ENCODE assay signal across 10 cellular contexts in the genomic region with DNA sequence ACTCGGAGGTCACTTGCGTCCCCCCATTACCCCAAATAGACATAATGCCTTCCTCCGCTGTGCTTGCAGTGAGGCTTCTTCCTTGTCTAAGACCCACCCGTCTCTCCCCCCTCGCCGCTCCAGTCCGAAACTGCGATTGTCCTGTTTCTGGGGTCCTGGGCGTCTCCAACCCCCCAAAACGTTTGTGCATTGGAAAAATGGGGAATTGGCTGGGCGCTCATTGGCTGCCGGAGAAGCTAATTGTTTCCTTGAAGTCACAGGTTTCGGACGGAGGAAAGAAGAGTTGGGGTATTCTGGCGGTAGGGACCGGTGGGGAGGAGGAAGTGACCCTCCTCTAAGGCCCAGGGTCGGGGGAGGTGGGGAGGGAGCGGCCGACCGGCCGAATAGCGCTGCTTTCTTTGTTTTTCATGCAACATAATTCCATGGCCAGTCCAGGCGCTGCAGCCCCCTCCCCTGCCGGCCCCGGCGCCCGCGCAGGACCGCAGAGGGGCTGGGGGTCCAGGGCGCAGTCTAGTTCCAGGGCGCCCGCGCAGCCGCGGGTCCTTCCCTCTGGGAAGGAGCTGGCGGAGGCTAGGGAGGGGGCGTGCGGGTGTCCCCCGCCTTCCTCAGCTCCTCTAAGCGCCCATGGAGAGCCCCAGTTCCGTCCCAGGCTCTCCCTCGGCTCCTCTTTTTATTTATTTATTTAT. TPM values are rescaled to one million over a fixed set of nuclear protein-coding genes. Genes with fewer than 3 reads are reported as not detected.
DNase-seq lines count a peak whose midpoint lies in the region; ATAC-seq and TF ChIP-seq lines count a peak whose summit lies in the region.
"Had no signal": no experiment of that assay in that cellular context is flagged by ENCODE, and none has a peak within 500 bp of the region (broad histone marks: within the 10 kb centered on the region; RNA-seq: fewer than 3 reads in every experiment).

No MANE protein-coding gene starts in this region.

- ATAC-seq in SK-N-SH treated with all-trans-retinoic acid at 6 μM for 48 hours (no peak), HG02973 (IDR thresholded peaks at IDR 0.05; ENCODE audit: unreplicated experiment) (no peak)

- 59% methylated on average over 26 of the region's 42 CpGs for WGBS in SK-N-SH (ENCODE audit: low lambda C conversion rate)
- WGBS in ectodermal cell, 2 experiments = 18 to 22% methylated on average over 39 to 42 of the region's 42 CpGs
- WGBS in mesendoderm (ENCODE audit: extremely low coverage, insufficient coverage, low lambda C conversion rate) = no CpG with 5 or more reads among the region's 42 CpGs
- 13 to 24% methylated on average over 25 to 42 of the region's 42 CpGs for WGBS in testis, 2 donors

- intact Hi-C loops in testis (cut with DNase I; ENCODE audit: low total_unique reads) = no loop called here

- no peak overlapping the region for H3K4me3 ChIP-seq in SK-N-SH (ENCODE audit: low read depth in 2 of 2, low read length in 1 of 2)
- peak overlapping the region; percentile 34 for H3K4me3 ChIP-seq in ectodermal cell (ENCODE audit: insufficient read depth, low read depth, low read length)
- H3K4me3 ChIP-seq in mesendoderm (ENCODE audit: low read length) = peak overlapping the region; percentile 31
- H3K4me3 ChIP-seq in testis = peak overlapping the region; percentile 55 to 64

- H3K56ac ChIP-seq in mesendoderm (ENCODE audit: low read length) = peak overlapping the region; percentile 90

- DNase-seq in SK-N-SH (peak; percentile 58), mesendoderm (no peak), testis (no peak), NCI-H1417 treated with DMSO at 0.1 percent for 48 hours (lab: John Stamatoyannopoulos, UW) (no peak), DMS 273 treated with DMSO at 0.1 percent for 48 hours (lab: John Stamatoyannopoulos, UW) (no peak)
- DNase-seq: 8988T; activated CD4-positive, alpha-beta T cell treated with anti-CD3 and anti-CD28 coated beads, Interleukin-2, amount 10 ng/mL, durations not matched to agents 7 days and 5 days had no signal

- peaks cover 14% of the 10 kb centered on the region for H3K27me3 ChIP-seq in SK-N-SH (ENCODE audit: insufficient read depth)
- peaks cover 40% of the 10 kb centered on the region for H3K27me3 ChIP-seq in ectodermal cell (ENCODE audit: control insufficient read depth, insufficient read depth, low read length, poor library complexity, severe bottlenecking)
- peaks cover 4% of the 10 kb centered on the region for H3K27me3 ChIP-seq in mesendoderm (ENCODE audit: insufficient read depth, low read length, poor library complexity)
- no peaks in the 10 kb centered on the region for H3K27me3 ChIP-seq in testis

- H2AFZ ChIP-seq in SK-N-SH (ENCODE audit: low read depth) = no peak overlapping the region

- peak overlapping the region; percentile 48 for H3K23ac ChIP-seq in mesendoderm (ENCODE audit: low read length)

- TF ChIP-seq POLR2A in testis (IDR thresholded peaks at IDR 0.05) = no peak

- H2BK5ac ChIP-seq in mesendoderm (ENCODE audit: low read length) = no peak overlapping the region

- TF ChIP-seq CTCF in SK-N-SH (IDR thresholded peaks at IDR 0.05) = no peak
- no peak for TF ChIP-seq CTCF in testis (IDR thresholded peaks at IDR 0.05)

- no peak overlapping the region for H2AK5ac ChIP-seq in mesendoderm (ENCODE audit: low read length)

- H2BK15ac ChIP-seq in mesendoderm (replicated peaks; ENCODE audit: low read depth) = no peak overlapping the region

- H3K4ac ChIP-seq in mesendoderm (ENCODE audit: low read depth, low read length) = peak overlapping the region; percentile 97

- no peak overlapping the region for H4K5ac ChIP-seq in mesendoderm (ENCODE audit: low read length)

- H3K4me1 ChIP-seq in SK-N-SH (ENCODE audit: control insufficient read depth in 1 of 2, insufficient read depth in 2 of 2, low read depth in 1 of 2, low read length in 1 of 2) (no peaks in the 10 kb centered on the region), ectodermal cell (ENCODE audit: control insufficient read depth, insufficient read depth, low read length) (peaks cover 6% of the 10 kb centered on the region), mesendoderm (ENCODE audit: control insufficient read depth, low read depth, low read length) (no peaks in the 10 kb centered on the region), testis (peaks cover 12% of the 10 kb centered on the region)

- no peak overlapping the region for H2BK120ac ChIP-seq in mesendoderm (ENCODE audit: low read depth, low read length)

- TF ChIP-seq RAD21 in SK-N-SH (IDR thresholded peaks at IDR 0.05; ENCODE audit: low read length) = no peak

- POLR2A ChIA-PET in SK-N-SH (lab: Yijun Ruan, JAX) = no interaction called here

- no peaks in the 10 kb centered on the region for H3K9me2 ChIP-seq in SK-N-SH

- H3K79me2 ChIP-seq in SK-N-SH (ENCODE audit: insufficient read depth) (no peaks in the 10 kb centered on the region), mesendoderm (ENCODE audit: control insufficient read depth, insufficient read depth, low read length) (no peaks in the 10 kb centered on the region)

- no peak overlapping the region for H3K4me2 ChIP-seq in SK-N-SH
- H3K4me2 ChIP-seq in mesendoderm (ENCODE audit: low read length) = peak overlapping the region; percentile 92

- H4K8ac ChIP-seq in mesendoderm (ENCODE audit: low read depth, low read length) = no peak overlapping the region

- no peaks in the 10 kb centered on the region for H4K20me1 ChIP-seq in SK-N-SH (ENCODE audit: insufficient read depth)

- H3K9ac ChIP-seq in SK-N-SH (no peak overlapping the region), mesendoderm (ENCODE audit: low read length) (peak overlapping the region; percentile 75)

- peak overlapping the region; percentile 93 for H3K18ac ChIP-seq in mesendoderm (ENCODE audit: low read length)

- H3K36me3 ChIP-seq in SK-N-SH (replicated peaks in 1 of 2; ENCODE audit: control insufficient read depth in 1 of 2, insufficient read depth in 2 of 2, low read length in 1 of 2) (no peaks in the 10 kb centered on the region), ectodermal cell (ENCODE audit: control insufficient read depth, insufficient read depth, low read length) (no peaks in the 10 kb centered on the region), mesendoderm (ENCODE audit: control insufficient read depth, insufficient read depth, low read length) (no peaks in the 10 kb centered on the region), testis (ENCODE audit: low read depth, missing control alignments) (no peaks in the 10 kb centered on the region)

- H3K27ac ChIP-seq in SK-N-SH (ENCODE audit: low read depth in 2 of 2, low read length in 1 of 2) (no peak overlapping the region), ectodermal cell (ENCODE audit: insufficient read depth, low read depth, low read length, poor library complexity, severe bottlenecking) (no peak overlapping the region), mesendoderm (ENCODE audit: low read depth, low read length) (no peak overlapping the region), testis (no peak overlapping the region)

- no peaks in the 10 kb centered on the region for H3F3A ChIP-seq in SK-N-SH (replicated peaks; ENCODE audit: insufficient read depth)

- H3K79me1 ChIP-seq in mesendoderm (ENCODE audit: low read length) = no peaks in the 10 kb centered on the region

- H3K9me3 ChIP-seq in SK-N-SH (no peaks in the 10 kb centered on the region), ectodermal cell (ENCODE audit: control insufficient read depth, low read length) (no peaks in the 10 kb centered on the region), testis (no peaks in the 10 kb centered on the region)

- CTCF ChIA-PET in SK-N-SH (lab: Yijun Ruan, JAX) = interaction anchor here (0.7 kb wide), 1 partner anchor 145 kb away, joined by 3 read pairs; no protein-coding TSS in a partner anchor

- TF ChIP-seq EP300 in SK-N-SH (IDR thresholded peaks at IDR 0.05; ENCODE audit: borderline replicate concordance in 1 of 2, low read depth in 1 of 2, low read length in 1 of 2) = no peak

TF ChIP-seq in SK-N-SH, 30 proteins besides CTCF, POLR2A, EP300 and RAD21 (continues in another document):
- TF ChIP-seq SIN3A (IDR thresholded peaks at IDR 0.05; ENCODE audit: borderline replicate concordance, low read depth, low read length) = no peak
- no peak for TF ChIP-seq CHD2 (IDR thresholded peaks at IDR 0.05; ENCODE audit: low read length, partially characterized antibody)
- no peak for TF ChIP-seq EZH2phosphoT487 (IDR thresholded peaks at IDR 0.05; ENCODE audit: borderline replicate concordance, low read depth)

TF ChIP-seq in SK-N-SH treated with all-trans-retinoic acid at 6 μM for 48 hours, 23 proteins besides CTCF, POLR2A, EP300 and RAD21 (continues in another document):
- TF ChIP-seq ESRRG (CRISPR knock-in tag; IDR thresholded peaks at IDR 0.05) (no peak), BACH2 (CRISPR knock-in tag; IDR thresholded peaks at IDR 0.05; ENCODE audit: borderline replicate concordance) (no peak)

RNA-seq across cellular contexts. Expression of a gene that starts 12.7 kb away (rescaled TPM):
- polyA plus RNA-seq in SK-N-SH (2012; rRNA removed) (22.5 and 31.2 TPM in 2 replicates), testis (ENCODE audit: insufficient read depth, low read depth, low replicate concordance) (39.2 TPM)
- polyA plus RNA-seq in SK-N-SH (2012; cell fraction: cytosol; rRNA removed) = 20.9 and 27.0 TPM in 2 replicates
- 42.4 and 46.7 TPM in 2 replicates for polyA plus RNA-seq in SK-N-SH (2012; cell fraction: nucleus; rRNA removed)
- polyA plus RNA-seq in ectodermal cell (2013, experiment 1 of 4) = 2.0 TPM
- 1.9 TPM for polyA plus RNA-seq in ectodermal cell (2013, experiment 2 of 4)
- 1.2 TPM for polyA plus RNA-seq in ectodermal cell (2013, experiment 3 of 4)
- 1.9 TPM for polyA plus RNA-seq in ectodermal cell (2013, experiment 4 of 4)
- polyA plus RNA-seq in mesendoderm (2013, experiment 1 of 2) = 9.0 TPM
- polyA plus RNA-seq in mesendoderm (2013, experiment 2 of 2) = 9.4 TPM
- total RNA-seq in testis = 10 to 100 TPM; 49.1 to 58.5 TPM

RNA-seq across cellular contexts. Expression of a gene that starts 49.2 kb away (rescaled TPM):
- polyA plus RNA-seq in SK-N-SH (2012; rRNA removed) (98.3 and 125 TPM in 2 replicates), testis (ENCODE audit: insufficient read depth, low read depth, low replicate concordance) (96.2 TPM)
- 84.3 and 115 TPM in 2 replicates for polyA plus RNA-seq in SK-N-SH (2012; cell fraction: cytosol; rRNA removed)
- 54.2 and 63.0 TPM in 2 replicates for polyA plus RNA-seq in SK-N-SH (2012; cell fraction: nucleus; rRNA removed)
- 57.9 TPM for polyA plus RNA-seq in ectodermal cell (2013, experiment 1 of 4)
- 57.6 TPM for polyA plus RNA-seq in ectodermal cell (2013, experiment 2 of 4)
- 55.5 TPM for polyA plus RNA-seq in ectodermal cell (2013, experiment 3 of 4)
- 57.2 TPM for polyA plus RNA-seq in ectodermal cell (2013, experiment 4 of 4)
- 121 TPM for polyA plus RNA-seq in mesendoderm (2013, experiment 1 of 2)
- polyA plus RNA-seq in mesendoderm (2013, experiment 2 of 2) = 127 TPM
- total RNA-seq in testis = 10 to 100 TPM; 43.2 to 45.0 TPM

RNA-seq across cellular contexts. Expression of a gene that starts 49.3 kb away (rescaled TPM):
- 7.8 and 9.0 TPM in 2 replicates for polyA plus RNA-seq in SK-N-SH (2012; rRNA removed)
- polyA plus RNA-seq in SK-N-SH (2012; cell fraction: cytosol; rRNA removed) = 2.7 and 5.2 TPM in 2 replicates
- 29.1 and 32.4 TPM in 2 replicates for polyA plus RNA-seq in SK-N-SH (2012; cell fraction: nucleus; rRNA removed)
- 16.9 TPM for polyA plus RNA-seq in ectodermal cell (2013, experiment 1 of 4)
- 18.2 TPM for polyA plus RNA-seq in ectodermal cell (2013, experiment 2 of 4)
- polyA plus RNA-seq in ectodermal cell (2013, experiment 3 of 4) = 11.4 TPM
- polyA plus RNA-seq in ectodermal cell (2013, experiment 4 of 4) = 14.2 TPM
- polyA plus RNA-seq in mesendoderm (2013, experiment 1 of 2) = 7.1 TPM
- 7.1 TPM for polyA plus RNA-seq in mesendoderm (2013, experiment 2 of 2)
- total RNA-seq in testis = 10 to 100 TPM; 42.6 to 47.1 TPM
- polyA plus RNA-seq in testis (ENCODE audit: insufficient read depth, low read depth, low replicate concordance) = 68.9 TPM

Comparison
In these comparisons a context has a peak if more than half of its experiments do, and no peak if none do; other contexts are left out.
1. H3K4me3 ChIP-seq: peak in ectodermal cell (single experiment), mesendoderm (single experiment) and testis (2 of 2); none in SK-N-SH (0 of 2).